In genomic region chr13:79056706-79057105, GRCh38 we compare ENCODE assay signal across 23 cellular contexts.
DNase-seq lines count a peak whose midpoint lies in the region; ATAC-seq, FAIRE-seq and TF ChIP-seq lines count a peak whose summit lies in the region.
"Had no signal": no experiment of that assay in that cellular context is flagged by ENCODE, and none has a peak within 500 bp of the region (broad histone marks: within the 10 kb centered on the region; RNA-seq: fewer than 3 reads in every experiment).

No MANE protein-coding gene starts in this region.

- H3K27ac ChIP-seq in mammary epithelial cell (ENCODE audit: insufficient read depth, low read depth, low read length) (no peak overlapping the region), OCI-LY1 (ENCODE audit: low read depth, low read length, poor library complexity, severe bottlenecking) (no peak overlapping the region), H1 (ENCODE audit: low read depth, low read length) (no peak overlapping the region)
- H3K27ac ChIP-seq: brain microvascular endothelial cell, psoas muscle, testis, vagina had no signal

- H3K27me3 ChIP-seq in mammary epithelial cell (ENCODE audit: insufficient read depth, low read length) (no peaks in the 10 kb centered on the region), OCI-LY1 (ENCODE audit: insufficient read depth, low read length) (no peaks in the 10 kb centered on the region), H1 (replicated peaks in 1 of 4; ENCODE audit: control insufficient read depth in 3 of 4, extremely low read depth in 1 of 4, insufficient read depth in 3 of 4, low read length in 3 of 4) (peaks cover 0 to 1% (median 0%) of the 10 kb centered on the region in 4 experiments; a peak in 2 of 7 replicates)
- H3K27me3 ChIP-seq: brain microvascular endothelial cell, testis, vagina had no signal

- H3K27me3 Mint-ChIP-seq in MCF 10A (ENCODE audit: insufficient read depth, unreplicated experiment): no peaks in the 10 kb centered on the region
- H3K27me3 Mint-ChIP-seq: activated B cell treated with CpG ODN at 0.5 μM for 24 hours had no signal

- H2BK120ac ChIP-seq in H1 (replicated peaks; ENCODE audit: low read depth, low read length): no peak overlapping the region

- intact Hi-C loops in mammary epithelial cell (cut with micrococcal nuclease) (no loop called here), MCF 10A (cut with micrococcal nuclease) (no loop called here)

- H2AK5ac ChIP-seq in H1 (ENCODE audit: low read depth, low read length): no peak overlapping the region

- H3K4me2 ChIP-seq in mammary epithelial cell (ENCODE audit: insufficient read depth, low read depth, low read length) (no peak overlapping the region), OCI-LY1 (ENCODE audit: low read length) (no peak overlapping the region), H1 (ENCODE audit: insufficient read depth in 1 of 2, low read depth in 2 of 2, low read length in 2 of 2) (no peak overlapping the region)

- H3K79me1 ChIP-seq in H1 (ENCODE audit: low read depth, low read length): no peaks in the 10 kb centered on the region

- H3K9me3 ChIP-seq in mammary epithelial cell (replicated peaks; ENCODE audit: insufficient read depth, low read length) (no peaks in the 10 kb centered on the region), OCI-LY1 (ENCODE audit: low read length) (no peaks in the 10 kb centered on the region), H1 (ENCODE audit: insufficient read depth in 2 of 2, low read depth in 1 of 2, low read length in 1 of 2) (no peaks in the 10 kb centered on the region)
- H3K9me3 ChIP-seq: psoas muscle, testis, vagina had no signal

- H3K14ac ChIP-seq in H1 (ENCODE audit: insufficient read length): no peak overlapping the region

- no peak overlapping the region for H4K91ac ChIP-seq in H1 (replicated peaks; ENCODE audit: insufficient read length, low read length)

- no peaks in the 10 kb centered on the region for H3K23me2 ChIP-seq in H1 (ENCODE audit: low read depth, low read length)

- no peaks in the 10 kb centered on the region for H4K20me1 ChIP-seq in mammary epithelial cell (ENCODE audit: insufficient read depth, low read length)
- H4K20me1 ChIP-seq in OCI-LY1 (ENCODE audit: insufficient read depth, low read length): no peaks in the 10 kb centered on the region
- no peaks in the 10 kb centered on the region for H4K20me1 ChIP-seq in H1 (replicated peaks in 1 of 2; ENCODE audit: control insufficient read depth in 1 of 2, insufficient read depth in 2 of 2, low read length in 2 of 2)

- no peak overlapping the region for H3K4me3 Mint-ChIP-seq in MCF 10A (ENCODE audit: unreplicated experiment)
- H3K4me3 Mint-ChIP-seq: activated B cell treated with CpG ODN at 0.5 μM for 24 hours had no signal

- no peak for TF ChIP-seq POLR2A in H1 (IDR thresholded peaks at IDR 0.05; ENCODE audit: control extremely low read depth in 1 of 2, low read depth in 2 of 2, low read length in 2 of 2)

- no peak overlapping the region for H3K56ac ChIP-seq in H1 (replicated peaks; ENCODE audit: insufficient read length, low read depth, low read length)

- H2AFZ ChIP-seq in mammary epithelial cell (ENCODE audit: low read depth, low read length) (no peak overlapping the region), OCI-LY1 (ENCODE audit: low read length) (no peak overlapping the region), H1 (ENCODE audit: low read length) (no peak overlapping the region)

- in situ Hi-C loops in mammary epithelial cell (cut with MboI; ENCODE audit: low sequenced_read_pairs in 2 of 2): no loop called here

- no peaks in the 10 kb centered on the region for H3K9me2 ChIP-seq in OCI-LY1 (ENCODE audit: low read depth, low read length)

- no peaks in the 10 kb centered on the region for H3K4me1 Mint-ChIP-seq in MCF 10A (ENCODE audit: insufficient read depth, unreplicated experiment)
- H3K4me1 Mint-ChIP-seq: activated B cell treated with CpG ODN at 0.5 μM for 24 hours had no signal

- H3K36me3 ChIP-seq in mammary epithelial cell (ENCODE audit: insufficient read depth, low read length): no peaks in the 10 kb centered on the region
- H3K36me3 ChIP-seq in OCI-LY1 (ENCODE audit: insufficient read depth, low read length): no peaks in the 10 kb centered on the region
- H3K36me3 ChIP-seq in H1 (ENCODE audit: control insufficient read depth in 2 of 4, insufficient read depth in 4 of 4, low read length in 3 of 4): no peaks in the 10 kb centered on the region
- H3K36me3 ChIP-seq: brain microvascular endothelial cell, vagina had no signal

- no peak overlapping the region for H3K4ac ChIP-seq in H1 (replicated peaks; ENCODE audit: insufficient read length, low read depth, low read length)

- no peaks in the 10 kb centered on the region for H3K79me2 ChIP-seq in mammary epithelial cell (ENCODE audit: insufficient read depth, low read length)
- no peaks in the 10 kb centered on the region for H3K79me2 ChIP-seq in OCI-LY1 (ENCODE audit: insufficient read depth, low read length)
- H3K79me2 ChIP-seq in H1 (ENCODE audit: control insufficient read depth in 1 of 2, insufficient read depth in 2 of 2, low read length in 2 of 2): no peaks in the 10 kb centered on the region

- H3K9ac ChIP-seq in mammary epithelial cell (ENCODE audit: insufficient read depth, low read length) (no peak overlapping the region), OCI-LY1 (ENCODE audit: low read length) (no peak overlapping the region), H1 (replicated peaks in 1 of 4; ENCODE audit: extremely low read depth in 1 of 4, low read depth in 3 of 4, low read length in 3 of 4) (no peak overlapping the region)

- H4K5ac ChIP-seq in H1 (ENCODE audit: insufficient read length, low read depth, low read length): no peak overlapping the region

- BruUV-seq in mammary epithelial cell (replicated peaks; lab: Mats Ljungman, UMichigan) (no TSS peak), MCF 10A (replicated peaks; lab: Mats Ljungman, UMichigan) (no TSS peak)

- no peak overlapping the region for H2BK5ac ChIP-seq in H1 (ENCODE audit: low read depth, low read length)

- H3K4me1 ChIP-seq in mammary epithelial cell (ENCODE audit: insufficient read depth, low read length): no peaks in the 10 kb centered on the region
- no peaks in the 10 kb centered on the region for H3K4me1 ChIP-seq in OCI-LY1 (ENCODE audit: insufficient read depth, low read length, severe bottlenecking)
- peaks cover 0 to 3% (median 0%) of the 10 kb centered on the region in 4 experiments; a peak in 1 of 7 replicates for H3K4me1 ChIP-seq in H1 (replicated peaks in 1 of 4; ENCODE audit: control insufficient read depth in 3 of 4, insufficient read depth in 4 of 4, low read length in 3 of 4)
- H3K4me1 ChIP-seq: psoas muscle, testis, vagina had no signal

- peak; percentile 15 to 38 for TF ChIP-seq CTCF in mammary epithelial cell (conservative IDR thresholded peaks at IDR 0.05 in 1 of 2, IDR thresholded peaks at IDR 0.05 in 1 of 2; ENCODE audit: extremely low read depth in 1 of 2, insufficient read depth in 1 of 2, low read depth in 1 of 2, low read length in 2 of 2)
- TF ChIP-seq CTCF in MCF 10A (IDR thresholded peaks at IDR 0.05; ENCODE audit: unreplicated experiment): no peak
- TF ChIP-seq CTCF in OCI-LY1 (IDR thresholded peaks at IDR 0.05; ENCODE audit: low read length): peak; percentile 71
- TF ChIP-seq CTCF in H1 (IDR thresholded peaks at IDR 0.05; ENCODE audit: control extremely low read depth in 1 of 3, insufficient read depth in 1 of 3, low read depth in 1 of 3, low read length in 3 of 3): peak; percentile 18 to 51 (median 22); a peak in 3 of 4 replicates

- TF ChIP-seq RAD21 in H1 (IDR thresholded peaks at IDR 0.05 in 1 of 2, conservative IDR thresholded peaks at IDR 0.05 in 1 of 2; ENCODE audit: low read depth in 2 of 2, low read length in 2 of 2): peak; percentile 61 to 64

- CTCF ChIA-PET in mammary epithelial cell (lab: Charles Lee; ENCODE audit: low non-redundant PET): no interaction called here
- CTCF ChIA-PET in MCF 10A (lab: Yijun Ruan, JAX): interaction anchor here (0.6 kb wide), 1 partner anchor 702 kb away, joined by 4 read pairs; no protein-coding TSS in a partner anchor
- CTCF ChIA-PET in H1 (lab: Charles Lee; ENCODE audit: partially characterized antibody): interaction anchor here (0.7 to 1.7 kb wide), 12 partner anchors 8 to 441 kb away, joined by 3 to 6 read pairs (median 3); no protein-coding TSS in a partner anchor

- 81% methylated on average over 6 of the region's 6 CpGs for WGBS in mammary epithelial cell (ENCODE audit: low coverage, missing lambda C conversion rate)
- 80% methylated on average over 6 of the region's 6 CpGs; no CpG with 5 or more reads in 1 of the 2 experiments for WGBS in H1 (ENCODE audit: extremely low coverage in 1 of 2, insufficient coverage in 1 of 2, insufficient read length in 1 of 2, insufficient replicate concordance in 2 of 2, low coverage in 1 of 2, low lambda C conversion rate in 2 of 2, missing lambda C conversion rate in 1 of 2), 2 experiments

- no peaks in the 10 kb centered on the region for H3F3A ChIP-seq in OCI-LY1 (ENCODE audit: insufficient read depth, low read length)

- H2BK15ac ChIP-seq in H1 (ENCODE audit: low read length): no peak overlapping the region

- H3K23ac ChIP-seq in H1 (ENCODE audit: insufficient read length): no peak overlapping the region

- H3K4me3 ChIP-seq in mammary epithelial cell (replicated peaks in 1 of 3; ENCODE audit: insufficient read depth in 1 of 3, low read depth in 2 of 3, low read length in 3 of 3) (no peak overlapping the region), OCI-LY1 (ENCODE audit: low read depth, low read length, poor library complexity, severe bottlenecking) (no peak overlapping the region), H1 (ENCODE audit: extremely low read depth in 1 of 4, insufficient read depth in 2 of 4, low read depth in 3 of 4, low read length in 4 of 4) (no peak overlapping the region)
- H3K4me3 ChIP-seq: psoas muscle, testis, vagina had no signal

- no peak overlapping the region for H4K8ac ChIP-seq in H1 (ENCODE audit: extremely low read depth, insufficient read depth, low read length)

- H3K18ac ChIP-seq in H1 (ENCODE audit: extremely low read depth, low read length): no peak overlapping the region

- H3K27ac Mint-ChIP-seq in MCF 10A (ENCODE audit: low read depth, unreplicated experiment): no peak overlapping the region
- H3K27ac Mint-ChIP-seq: activated B cell treated with CpG ODN at 0.5 μM for 24 hours had no signal

- no peak overlapping the region for H2BK20ac ChIP-seq in H1 (ENCODE audit: low read length)

- no peaks in the 10 kb centered on the region for H3K9me3 Mint-ChIP-seq in MCF 10A (ENCODE audit: unreplicated experiment)
- H3K9me3 Mint-ChIP-seq: activated B cell treated with CpG ODN at 0.5 μM for 24 hours had no signal

- FAIRE-seq in H1 (lab: Jason Lieb, UNC): no peak

- dilution Hi-C loops in mammary epithelial cell (cut with HindIII; ENCODE audit: low sequenced_read_pairs): no loop called here

- no peak overlapping the region for H2BK12ac ChIP-seq in H1 (ENCODE audit: low read depth, low read length)

- TF ChIP-seq EP300 in H1 (IDR thresholded peaks at IDR 0.05; ENCODE audit: borderline replicate concordance in 1 of 2, low read depth in 2 of 2, low read length in 2 of 2): no peak

- H3K36me3 Mint-ChIP-seq in MCF 10A (ENCODE audit: insufficient read depth, unreplicated experiment): no peaks in the 10 kb centered on the region

- no peak for ATAC-seq in HG03139 (IDR thresholded peaks at IDR 0.05; ENCODE audit: unreplicated experiment)
- no peak for ATAC-seq in HG03280 (IDR thresholded peaks at IDR 0.05; ENCODE audit: unreplicated experiment)
- ATAC-seq: left lobe of liver; psoas muscle; stimulated activated naive CD8-positive, alpha-beta T cell treated with anti-CD3 and anti-CD28 coated beads, Interleukin-15, Interleukin-2, amounts not matched to agents 100 U/mL and 50 U/mL, for 24 hours had no signal

- POLR2A ChIA-PET in MCF 10A (lab: Yijun Ruan, JAX): interaction anchor here (0.7 kb wide), 1 partner anchor 21 kb away, joined by 4 read pairs; no protein-coding TSS in a partner anchor
- POLR2A ChIA-PET in H1 (lab: Charles Lee; ENCODE audit: partially characterized antibody): no interaction called here

- no peak for DNase-seq in mammary epithelial cell
- DNase-seq in MCF 10A (ENCODE audit: unreplicated experiment): no peak
- DNase-seq in H1 (ENCODE audit: low read depth in 1 of 2, low spot score in 2 of 2): no peak
- DNase-seq in T-helper 9 cell: no peak
- DNase-seq in NCI-H1694 (lab: John Stamatoyannopoulos, UW): no peak
- DNase-seq: activated B cell treated with CpG ODN at 0.5 μM for 24 hours; activated CD4-positive, alpha-beta T cell treated with anti-CD3 and anti-CD28 coated beads, Interleukin-2, amount 50 U/mL, for 48 hours; activated naive CD4-positive, alpha-beta T cell treated with anti-CD3 and anti-CD28 coated beads, Interleukin-2, amount 50 U/mL, for 16 hours; amniotic stem cell; brain microvascular endothelial cell; DMS153; mesenchymal stem cell; NCI-H1694 treated with DMSO at 0.1 percent for 48 hours; NCI-H2171; NCI-H510A; psoas muscle; stimulated activated naive CD8-positive, alpha-beta T cell treated with anti-CD3 and anti-CD28 coated beads, Interleukin-15, Interleukin-2, amounts not matched to agents 100 U/mL and 50 U/mL, for 24 hours; testis had no signal
